ENCODE assay signal across 8 cellular contexts in genomic region chr22:31399211-31400022, GRCh38. TPM values are rescaled to one million over a fixed set of nuclear protein-coding genes. Genes with fewer than 3 reads are reported as not detected.
DNase-seq lines count a peak whose midpoint lies in the region; ATAC-seq lines count a peak whose summit lies in the region.

DRG1 (plus strand) TSS chr22:31399604; CDS start chr22:31399684, 80 bp downstream.

- peak within 1 kb of the TSS; percentile 94 to 99 (median 96) for H3K27ac Mint-ChIP-seq in CD8-positive, alpha-beta memory T cell

- peak within 1 kb of the TSS; percentile 74 for H3K4me3 ChIP-seq in CD8-positive, alpha-beta memory T cell (ENCODE audit: low read length)
- H3K4me3 ChIP-seq in effector memory CD4-positive, alpha-beta T cell (ENCODE audit: insufficient read depth, low read depth, low read length, poor library complexity, severe bottlenecking) = peak within 1 kb of the TSS; percentile 88

- H3K9me3 ChIP-seq in CD8-positive, alpha-beta memory T cell (ENCODE audit: low read length) = no peaks in the 10 kb centered on the region
- no peaks in the 10 kb centered on the region for H3K9me3 ChIP-seq in effector memory CD4-positive, alpha-beta T cell (ENCODE audit: control insufficient read depth, low read length)

- peak within 1 kb of the TSS; percentile 95 to 99 (median 96) for H3K4me3 Mint-ChIP-seq in CD8-positive, alpha-beta memory T cell

- POLR2A ChIA-PET in CD8-positive, alpha-beta memory T cell (lab: Charles Lee) = interaction anchor here (0.6 to 2.1 kb wide), 3 partner anchors 54 to 231 kb away, joined by 4 to 13 read pairs (median 4); partner anchors contain the start of gene PATZ1

- peak; percentile 94 for ATAC-seq in GM19467 (IDR thresholded peaks at IDR 0.05; ENCODE audit: unreplicated experiment)

- H3K27ac ChIP-seq in CD8-positive, alpha-beta memory T cell (ENCODE audit: low read depth, low read length) = peak within 1 kb of the TSS; percentile 80
- peak within 1 kb of the TSS; percentile 85 for H3K27ac ChIP-seq in effector memory CD4-positive, alpha-beta T cell (ENCODE audit: insufficient read depth, low read length, poor library complexity, severe bottlenecking)

- peaks cover 8% of the 10 kb centered on the region for H3K36me3 ChIP-seq in CD8-positive, alpha-beta memory T cell (ENCODE audit: insufficient read depth, low read length)
- H3K36me3 ChIP-seq in effector memory CD4-positive, alpha-beta T cell (ENCODE audit: control insufficient read depth, insufficient read depth, low read length) = peaks cover 11% of the 10 kb centered on the region

- peaks cover 2% of the 10 kb centered on the region in 2 donors for H3K27me3 Mint-ChIP-seq in CD8-positive, alpha-beta memory T cell

- H3K27me3 ChIP-seq in CD8-positive, alpha-beta memory T cell (ENCODE audit: insufficient read depth, low read length, poor library complexity, severe bottlenecking) = no peaks in the 10 kb centered on the region
- H3K27me3 ChIP-seq in effector memory CD4-positive, alpha-beta T cell (replicated peaks; ENCODE audit: control insufficient read depth, insufficient read depth, low read length, poor library complexity, severe bottlenecking) = no peaks in the 10 kb centered on the region

- CTCF ChIA-PET in CD8-positive, alpha-beta memory T cell (lab: Charles Lee) = interaction anchor here (1.3 kb wide), 1 partner anchor 51 kb away, joined by 3 read pairs; no protein-coding TSS in a partner anchor

- peaks cover 23 to 32% (median 30%) of the 10 kb centered on the region in 3 donors for H3K4me1 Mint-ChIP-seq in CD8-positive, alpha-beta memory T cell

- peak; percentile 94 to 97 (median 95) for DNase-seq in CD8-positive, alpha-beta memory T cell
- DNase-seq in HS-27A (ENCODE audit: low read depth) (peak; percentile 81), NK-92 (lab: John Stamatoyannopoulos, UW; ENCODE audit: unreplicated experiment) (peak; percentile 73), medulla oblongata (ENCODE audit: extremely low spot score) (peak; percentile 98)
- peak; percentile 98 for DNase-seq in activated CD8-positive, alpha-beta memory T cell treated with anti-CD3 and anti-CD28 coated beads for 24 hours
- peak; percentile 90 to 93 (median 92) for DNase-seq in effector memory CD4-positive, alpha-beta T cell
- DNase-seq in stimulated activated CD8-positive, alpha-beta memory T cell treated with anti-CD3 and anti-CD28 coated beads, Interleukin-12 subunit alpha, Interleukin-12 subunit beta, amount 100 ng/mL, for 1 hour (ENCODE audit: low read depth) = peak; percentile 91

- peaks cover 0 to under 1% (median 0%) of the 10 kb centered on the region in 5 donors for H3K9me3 Mint-ChIP-seq in CD8-positive, alpha-beta memory T cell

- H3K36me3 Mint-ChIP-seq in CD8-positive, alpha-beta memory T cell = peaks cover under 1 to 38% (median 11%) of the 10 kb centered on the region in 3 donors

- H3K4me1 ChIP-seq in CD8-positive, alpha-beta memory T cell (ENCODE audit: insufficient read depth, low read length) = peaks cover 20% of the 10 kb centered on the region
- H3K4me1 ChIP-seq in effector memory CD4-positive, alpha-beta T cell (ENCODE audit: control insufficient read depth, insufficient read depth, low read length, poor library complexity, severe bottlenecking) = peaks cover 13% of the 10 kb centered on the region

RNA-seq across cellular contexts. Expression of gene DRG1, which starts in this region (rescaled TPM):
- total RNA-seq in CD8-positive, alpha-beta memory T cell = 100 to 1,000 TPM; 115 to 117 TPM
- 70.1 TPM for polyA plus RNA-seq in CD8-positive, alpha-beta memory T cell

Comparison
In these comparisons a context has a peak if more than half of its experiments do, and no peak if none do; other contexts are left out.
1. Peak in every context shown above with its lines: DNase-seq, ATAC-seq, H3K4me3 ChIP-seq and H3K27ac ChIP-seq.